ENCODE assay signal across 13 cellular contexts in the genomic region with DNA sequence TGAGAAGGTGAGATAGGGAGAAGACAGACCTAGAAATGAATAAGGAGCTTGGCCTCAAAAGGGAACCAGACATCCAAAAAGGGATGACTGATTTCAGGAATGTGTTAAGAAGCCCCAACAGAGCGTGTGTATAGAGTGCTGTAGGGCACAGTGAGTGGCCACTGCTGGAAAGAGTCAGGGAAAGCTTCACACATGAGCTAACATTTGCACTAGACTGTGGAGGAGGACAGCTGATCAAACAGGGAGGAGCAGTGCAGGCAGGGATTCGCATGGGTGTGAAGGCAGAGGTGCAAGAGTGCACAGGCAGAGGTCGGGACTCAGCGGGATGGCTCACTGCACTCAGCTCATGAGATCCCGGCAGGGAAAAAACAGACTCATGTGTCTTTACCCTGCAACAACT.
DNase-seq lines count a peak whose midpoint lies in the region; ATAC-seq and TF ChIP-seq lines count a peak whose summit lies in the region.
"Had no signal": no experiment of that assay in that cellular context is flagged by ENCODE, and none has a peak within 500 bp of the region (broad histone marks: within the 10 kb centered on the region; RNA-seq: fewer than 3 reads in every experiment).

No MANE protein-coding gene starts in this region.

- H3K27ac Mint-ChIP-seq in brain, result peak overlapping the region in 3 of 5 experiments; percentile 5 to 23 (median 11)
- H3K27ac Mint-ChIP-seq: CD4-positive, alpha-beta T cell had no signal

- H3K27me3 Mint-ChIP-seq in brain, result no peaks in the 10 kb centered on the region
- H3K27me3 Mint-ChIP-seq: CD4-positive, alpha-beta T cell had no signal

- ATAC-seq in GM21786 (IDR thresholded peaks at IDR 0.05; ENCODE audit: unreplicated experiment), result no peak
- ATAC-seq: activated T-cell treated with anti-CD3 and anti-CD28 coated beads, Interleukin-2, amount 50 U/mL, for 4 hours had no signal

- no peaks in the 10 kb centered on the region for H3K9me3 Mint-ChIP-seq in brain
- H3K9me3 Mint-ChIP-seq: activated T-cell treated with anti-CD3 and anti-CD28 coated beads, Interleukin-2, amount 50 U/mL, for 4 hours; CD4-positive, alpha-beta T cell had no signal

- peaks cover 50% of the 10 kb centered on the region for H3K36me3 Mint-ChIP-seq in brain

- peaks cover 11 to 89% of the 10 kb centered on the region in 2 experiments for H3K36me3 ChIP-seq in HEK293 (ENCODE audit: control insufficient read depth in 2 of 2, insufficient read depth in 1 of 2, low read length in 2 of 2)

- H3K4me3 ChIP-seq in HEK293 (ENCODE audit: low read depth, low read length), result no peak overlapping the region
- H3K4me3 ChIP-seq: right atrium auricular region, suprapubic skin had no signal

- H3K9me3 ChIP-seq in HEK293 (ENCODE audit: control insufficient read depth, insufficient read depth, low read depth, low read length), result no peaks in the 10 kb centered on the region
- H3K9me3 ChIP-seq: right atrium auricular region, suprapubic skin had no signal

- TF ChIP-seq CTCF in HEK293 (tag by site-specific recombination; IDR thresholded peaks at IDR 0.05) (no peak), brain (conservative IDR thresholded peaks at IDR 0.05) (no peak)

- H3K4me1 Mint-ChIP-seq in brain, result peaks cover 4% of the 10 kb centered on the region

- peak; percentile 47 to 84 for DNase-seq in NCI-H2081 (lab: John Stamatoyannopoulos, UW)
- peak; percentile 56 for DNase-seq in putamen (ENCODE audit: low spot score)
- no peak for DNase-seq in DMS 273 (lab: John Stamatoyannopoulos, UW; ENCODE audit: unreplicated experiment)
- no peak for DNase-seq in SW 1271 (lab: John Stamatoyannopoulos, UW)
- DNase-seq: activated T-cell treated with anti-CD3 and anti-CD28 coated beads, Interleukin-2, amount 50 U/mL, for 4 hours; CD4-positive, alpha-beta T cell; NCI-H526 treated with DMSO at 0.1 percent for 48 hours had no signal

- CTCF ChIA-PET in HEK293 (lab: Yijun Ruan, JAX), result interaction anchor here (0.7 to 1.5 kb wide), 5 partner anchors 11 to 283 kb away, joined by 3 to 8 read pairs (median 7); no protein-coding TSS in a partner anchor

- POLR2A ChIA-PET in HEK293 (lab: Yijun Ruan, JAX), result interaction anchor here (0.8 kb wide), 1 partner anchor 61 kb away, joined by 3 read pairs; no protein-coding TSS in a partner anchor

- no peaks in the 10 kb centered on the region for H3K4me1 ChIP-seq in HEK293 (ENCODE audit: control insufficient read depth, insufficient read depth, low read length)

- H3K27ac ChIP-seq in HEK293 (ENCODE audit: extremely low read depth, low read depth, low read length), result no peak overlapping the region
- H3K27ac ChIP-seq: KMS-11, right atrium auricular region, suprapubic skin had no signal

- no peak overlapping the region for H3K4me3 Mint-ChIP-seq in brain
- H3K4me3 Mint-ChIP-seq: activated T-cell treated with anti-CD3 and anti-CD28 coated beads, Interleukin-2, amount 50 U/mL, for 4 hours; CD4-positive, alpha-beta T cell had no signal

TF ChIP-seq in HEK293, 187 proteins besides CTCF, POLR2A, EP300 and RAD21:
- TF ChIP-seq SCRT1 (tag by site-specific recombination; IDR thresholded peaks at IDR 0.05; ENCODE audit: borderline replicate concordance) (no peak), ZIC2 (tag by site-specific recombination; IDR thresholded peaks at IDR 0.05) (peak; percentile 72)

Comparison
In these comparisons a context has a peak if more than half of its experiments do, and no peak if none do; other contexts are left out.
1. DNase-seq: peak in NCI-H2081 (2 of 2) and putamen (single experiment); none in DMS 273 (single experiment) and SW 1271 (0 of 2).